1 cellular context compared by ENCODE assay signal in the genomic region with DNA sequence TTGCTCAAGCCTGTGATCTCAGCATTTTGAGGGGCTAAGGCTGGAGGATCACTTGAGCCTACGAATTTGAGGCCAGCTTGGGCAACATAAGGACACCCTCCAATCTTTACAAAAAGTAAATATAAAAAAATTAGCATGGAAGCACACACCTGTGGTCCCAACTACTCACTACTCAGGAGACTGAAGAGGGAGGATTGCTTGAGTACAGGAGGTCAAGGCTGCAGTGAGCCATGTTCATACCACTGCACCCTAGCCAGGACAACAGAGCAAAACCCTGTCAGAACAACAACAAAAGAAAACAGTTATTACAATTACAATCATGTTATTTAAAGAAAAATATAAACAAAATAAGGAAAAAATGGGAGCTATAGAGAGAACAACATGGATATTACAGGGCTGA.
TF ChIP-seq lines count a peak whose summit lies in the region.

No MANE protein-coding gene starts in this region.

TF ChIP-seq in HepG2, 621 proteins besides CTCF, POLR2A, EP300 and RAD21 (continued from another document):
- TF ChIP-seq, protein P1, sequence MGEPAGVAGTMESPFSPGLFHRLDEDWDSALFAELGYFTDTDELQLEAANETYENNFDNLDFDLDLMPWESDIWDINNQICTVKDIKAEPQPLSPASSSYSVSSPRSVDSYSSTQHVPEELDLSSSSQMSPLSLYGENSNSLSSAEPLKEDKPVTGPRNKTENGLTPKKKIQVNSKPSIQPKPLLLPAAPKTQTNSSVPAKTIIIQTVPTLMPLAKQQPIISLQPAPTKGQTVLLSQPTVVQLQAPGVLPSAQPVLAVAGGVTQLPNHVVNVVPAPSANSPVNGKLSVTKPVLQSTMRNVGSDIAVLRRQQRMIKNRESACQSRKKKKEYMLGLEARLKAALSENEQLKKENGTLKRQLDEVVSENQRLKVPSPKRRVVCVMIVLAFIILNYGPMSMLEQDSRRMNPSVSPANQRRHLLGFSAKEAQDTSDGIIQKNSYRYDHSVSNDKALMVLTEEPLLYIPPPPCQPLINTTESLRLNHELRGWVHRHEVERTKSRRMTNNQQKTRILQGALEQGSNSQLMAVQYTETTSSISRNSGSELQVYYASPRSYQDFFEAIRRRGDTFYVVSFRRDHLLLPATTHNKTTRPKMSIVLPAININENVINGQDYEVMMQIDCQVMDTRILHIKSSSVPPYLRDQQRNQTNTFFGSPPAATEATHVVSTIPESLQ (CRISPR knock-in tag; conservative IDR thresholded peaks at IDR 0.05) = no peak
- TF ChIP-seq HMGA1 (CRISPR knock-in tag; conservative IDR thresholded peaks at IDR 0.05) = no peak
- TF ChIP-seq ZNF121 (CRISPR knock-in tag; IDR thresholded peaks at IDR 0.05) = peak; percentile 86
- TF ChIP-seq, protein P2, sequence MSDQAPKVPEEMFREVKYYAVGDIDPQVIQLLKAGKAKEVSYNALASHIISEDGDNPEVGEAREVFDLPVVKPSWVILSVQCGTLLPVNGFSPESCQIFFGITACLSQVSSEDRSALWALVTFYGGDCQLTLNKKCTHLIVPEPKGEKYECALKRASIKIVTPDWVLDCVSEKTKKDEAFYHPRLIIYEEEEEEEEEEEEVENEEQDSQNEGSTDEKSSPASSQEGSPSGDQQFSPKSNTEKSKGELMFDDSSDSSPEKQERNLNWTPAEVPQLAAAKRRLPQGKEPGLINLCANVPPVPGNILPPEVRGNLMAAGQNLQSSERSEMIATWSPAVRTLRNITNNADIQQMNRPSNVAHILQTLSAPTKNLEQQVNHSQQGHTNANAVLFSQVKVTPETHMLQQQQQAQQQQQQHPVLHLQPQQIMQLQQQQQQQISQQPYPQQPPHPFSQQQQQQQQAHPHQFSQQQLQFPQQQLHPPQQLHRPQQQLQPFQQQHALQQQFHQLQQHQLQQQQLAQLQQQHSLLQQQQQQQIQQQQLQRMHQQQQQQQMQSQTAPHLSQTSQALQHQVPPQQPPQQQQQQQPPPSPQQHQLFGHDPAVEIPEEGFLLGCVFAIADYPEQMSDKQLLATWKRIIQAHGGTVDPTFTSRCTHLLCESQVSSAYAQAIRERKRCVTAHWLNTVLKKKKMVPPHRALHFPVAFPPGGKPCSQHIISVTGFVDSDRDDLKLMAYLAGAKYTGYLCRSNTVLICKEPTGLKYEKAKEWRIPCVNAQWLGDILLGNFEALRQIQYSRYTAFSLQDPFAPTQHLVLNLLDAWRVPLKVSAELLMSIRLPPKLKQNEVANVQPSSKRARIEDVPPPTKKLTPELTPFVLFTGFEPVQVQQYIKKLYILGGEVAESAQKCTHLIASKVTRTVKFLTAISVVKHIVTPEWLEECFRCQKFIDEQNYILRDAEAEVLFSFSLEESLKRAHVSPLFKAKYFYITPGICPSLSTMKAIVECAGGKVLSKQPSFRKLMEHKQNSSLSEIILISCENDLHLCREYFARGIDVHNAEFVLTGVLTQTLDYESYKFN (CRISPR knock-in tag; conservative IDR thresholded peaks at IDR 0.05) = no peak
- no peak for TF ChIP-seq ZNF496 (CRISPR knock-in tag; IDR thresholded peaks at IDR 0.05; ENCODE audit: insufficient replicate concordance)
- no peak for TF ChIP-seq SETDB1 (CRISPR knock-in tag; IDR thresholded peaks at IDR 0.05; ENCODE audit: borderline replicate concordance)
- TF ChIP-seq, protein P3, sequence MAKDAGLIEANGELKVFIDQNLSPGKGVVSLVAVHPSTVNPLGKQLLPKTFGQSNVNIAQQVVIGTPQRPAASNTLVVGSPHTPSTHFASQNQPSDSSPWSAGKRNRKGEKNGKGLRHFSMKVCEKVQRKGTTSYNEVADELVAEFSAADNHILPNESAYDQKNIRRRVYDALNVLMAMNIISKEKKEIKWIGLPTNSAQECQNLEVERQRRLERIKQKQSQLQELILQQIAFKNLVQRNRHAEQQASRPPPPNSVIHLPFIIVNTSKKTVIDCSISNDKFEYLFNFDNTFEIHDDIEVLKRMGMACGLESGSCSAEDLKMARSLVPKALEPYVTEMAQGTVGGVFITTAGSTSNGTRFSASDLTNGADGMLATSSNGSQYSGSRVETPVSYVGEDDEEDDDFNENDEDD (CRISPR knock-in tag; IDR thresholded peaks at IDR 0.05; ENCODE audit: borderline replicate concordance) = no peak
- TF ChIP-seq MAFG (CRISPR knock-in tag; IDR thresholded peaks at IDR 0.05) = no peak
- 0 out of 2 replicates have a peak, but pooled peaks have one; percentile 26 for TF ChIP-seq ZMYM3 (CRISPR knock-in tag; IDR thresholded peaks at IDR 0.05)
- 0 out of 2 replicates have a peak, but pooled peaks have one; percentile 20 for TF ChIP-seq RCOR2 (CRISPR knock-in tag; IDR thresholded peaks at IDR 0.05)
- TF ChIP-seq MYC (CRISPR knock-in tag; IDR thresholded peaks at IDR 0.05; ENCODE audit: borderline replicate concordance) = no peak
- no peak for TF ChIP-seq ZNF607 (CRISPR knock-in tag; IDR thresholded peaks at IDR 0.05; ENCODE audit: borderline replicate concordance)
- TF ChIP-seq ZSCAN31 (CRISPR knock-in tag; IDR thresholded peaks at IDR 0.05; ENCODE audit: low read depth) = no peak
- TF ChIP-seq ZNF557 (CRISPR knock-in tag; IDR thresholded peaks at IDR 0.05) = no peak
- no peak for TF ChIP-seq NR2F6 (IDR thresholded peaks at IDR 0.05)
- peak; percentile 54; the same call in 1 of the 2 replicates for TF ChIP-seq NR2F6 (CRISPR knock-in tag; IDR thresholded peaks at IDR 0.05)
- TF ChIP-seq ZFY (CRISPR knock-in tag; IDR thresholded peaks at IDR 0.05) = no peak
- TF ChIP-seq SOX13 (IDR thresholded peaks at IDR 0.05) = no peak
- TF ChIP-seq SOX13 (CRISPR knock-in tag; conservative IDR thresholded peaks at IDR 0.05 in 1 of 2, IDR thresholded peaks at IDR 0.05 in 1 of 2) = peak in 1 of 2 experiments; percentile 13; a peak in 1 of 4 replicates
- TF ChIP-seq ZGPAT (CRISPR knock-in tag; IDR thresholded peaks at IDR 0.05) = no peak
- TF ChIP-seq HNF4A (CRISPR knock-in tag; IDR thresholded peaks at IDR 0.05) = peak; percentile 58
- 0 out of 4 replicates have a peak, but pooled peaks of 1 of the 2 experiments have one; percentile 15 for TF ChIP-seq NR2F1 (CRISPR knock-in tag; IDR thresholded peaks at IDR 0.05)
- no peak for TF ChIP-seq FOXP1 (IDR thresholded peaks at IDR 0.05)
- peak; percentile 41; the same call in 1 of the 2 replicates for TF ChIP-seq FOXP1 (CRISPR knock-in tag; IDR thresholded peaks at IDR 0.05)
- TF ChIP-seq ZNF614 (CRISPR knock-in tag; IDR thresholded peaks at IDR 0.05; ENCODE audit: borderline replicate concordance) = 0 out of 2 replicates have a peak, but pooled peaks have one; percentile 36
- TF ChIP-seq, protein P4, sequence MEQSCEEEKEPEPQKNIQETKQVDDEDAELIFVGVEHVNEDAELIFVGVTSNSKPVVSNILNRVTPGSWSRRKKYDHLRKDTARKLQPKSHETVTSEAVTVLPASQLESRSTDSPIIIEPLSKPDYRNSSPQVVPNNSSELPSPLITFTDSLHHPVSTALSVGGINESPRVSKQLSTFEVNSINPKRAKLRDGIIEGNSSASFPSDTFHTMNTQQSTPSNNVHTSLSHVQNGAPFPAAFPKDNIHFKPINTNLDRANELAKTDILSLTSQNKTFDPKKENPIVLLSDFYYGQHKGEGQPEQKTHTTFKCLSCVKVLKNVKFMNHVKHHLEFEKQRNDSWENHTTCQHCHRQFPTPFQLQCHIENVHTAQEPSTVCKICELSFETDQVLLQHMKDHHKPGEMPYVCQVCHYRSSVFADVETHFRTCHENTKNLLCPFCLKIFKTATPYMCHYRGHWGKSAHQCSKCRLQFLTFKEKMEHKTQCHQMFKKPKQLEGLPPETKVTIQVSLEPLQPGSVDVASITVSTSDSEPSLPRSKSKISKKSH (CRISPR knock-in tag; IDR thresholded peaks at IDR 0.05; ENCODE audit: borderline replicate concordance) = no peak
- TF ChIP-seq KLF13 (CRISPR knock-in tag; IDR thresholded peaks at IDR 0.05) = no peak
- no peak for TF ChIP-seq ZNF747 (CRISPR knock-in tag; IDR thresholded peaks at IDR 0.05; ENCODE audit: borderline replicate concordance)
- peak; percentile 57; the same call in 1 of the 2 replicates for TF ChIP-seq POGZ (CRISPR knock-in tag; IDR thresholded peaks at IDR 0.05)
- peak; percentile 92 for TF ChIP-seq ZNF770 (CRISPR knock-in tag; IDR thresholded peaks at IDR 0.05)
- TF ChIP-seq MYNN (CRISPR knock-in tag; IDR thresholded peaks at IDR 0.05; ENCODE audit: low read depth) = no peak
- 0 out of 2 replicates have a peak, but pooled peaks have one; percentile 25 for TF ChIP-seq MED1 (CRISPR knock-in tag; IDR thresholded peaks at IDR 0.05)
TF ChIP-seq in HepG2: peak in this region for 15.
